Comparison of ENCODE assay signal across 21 cellular contexts in the genomic region with DNA sequence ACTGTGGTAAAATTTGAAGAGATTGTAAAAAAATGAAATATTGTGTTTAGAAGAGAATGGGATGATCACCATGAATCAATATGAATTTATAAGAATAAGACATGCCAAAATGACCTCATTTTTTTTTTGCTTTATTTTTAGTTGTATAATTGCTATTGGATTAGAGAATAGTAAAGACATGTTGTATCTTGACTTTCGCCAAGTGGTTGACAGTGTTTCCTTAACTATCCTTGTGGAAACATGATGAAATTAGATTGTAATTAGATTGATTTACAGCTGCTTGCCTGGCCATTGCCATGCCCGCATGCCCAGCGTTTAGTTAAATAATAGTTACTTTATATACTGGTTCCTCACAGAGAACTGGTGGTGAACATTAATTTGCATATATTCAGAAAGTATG.
DNase-seq lines count a peak whose midpoint lies in the region; ATAC-seq, FAIRE-seq and TF ChIP-seq lines count a peak whose summit lies in the region.
"Had no signal": no experiment of that assay in that cellular context is flagged by ENCODE, and none has a peak within 500 bp of the region (broad histone marks: within the 10 kb centered on the region; RNA-seq: fewer than 3 reads in every experiment).

No MANE protein-coding gene starts in this region.

- no peak overlapping the region for H2AFZ ChIP-seq in mammary epithelial cell (ENCODE audit: low read depth, low read length)
- H2AFZ ChIP-seq: GM23248 had no signal

- no peaks in the 10 kb centered on the region for H4K20me1 ChIP-seq in mammary epithelial cell (ENCODE audit: insufficient read depth, low read length)
- H4K20me1 ChIP-seq: BLaER1 had no signal

- H3K9me3 ChIP-seq in mammary epithelial cell (replicated peaks; ENCODE audit: insufficient read depth, low read length) (no peaks in the 10 kb centered on the region), breast epithelium (no peaks in the 10 kb centered on the region)
- H3K9me3 ChIP-seq: BLaER1 had no signal

- no peaks in the 10 kb centered on the region for H3K36me3 ChIP-seq in mammary epithelial cell (ENCODE audit: insufficient read depth, low read length)
- no peaks in the 10 kb centered on the region for H3K36me3 ChIP-seq in breast epithelium

- TF ChIP-seq CTCF in mammary epithelial cell (conservative IDR thresholded peaks at IDR 0.05 in 1 of 2, IDR thresholded peaks at IDR 0.05 in 1 of 2; ENCODE audit: extremely low read depth in 1 of 2, insufficient read depth in 1 of 2, low read depth in 1 of 2, low read length in 2 of 2) (no peak), breast epithelium (IDR thresholded peaks at IDR 0.05) (no peak), RWPE1 (conservative IDR thresholded peaks at IDR 0.05; ENCODE audit: low read depth) (no peak)

- H3K79me2 ChIP-seq in mammary epithelial cell (ENCODE audit: insufficient read depth, low read length): peaks cover 14% of the 10 kb centered on the region

- ATAC-seq in GM18867 (IDR thresholded peaks at IDR 0.05; ENCODE audit: unreplicated experiment): no peak
- ATAC-seq: T-cell had no signal

- H3K4me3 ChIP-seq in mammary epithelial cell (replicated peaks in 1 of 3; ENCODE audit: insufficient read depth in 1 of 3, low read depth in 2 of 3, low read length in 3 of 3) (no peak overlapping the region), breast epithelium (no peak overlapping the region)
- H3K4me3 ChIP-seq: BLaER1, GM23248 had no signal

- in situ Hi-C loops in mammary epithelial cell (cut with MboI; ENCODE audit: low sequenced_read_pairs in 2 of 2): no loop called here

- intact Hi-C loops in mammary epithelial cell (cut with micrococcal nuclease): no loop called here
- intact Hi-C loops in breast epithelium (cut with DNase I; ENCODE audit: low total_unique reads): no loop called here

- DNase-seq in mammary epithelial cell (peak; percentile 68), breast epithelium (ENCODE audit: low spot score in 2 of 2) (no peak), RWPE1 (ENCODE audit: low spot score) (peak; percentile 42), epithelial cell of prostate (ENCODE audit: low read depth, low spot score) (no peak), HTR-8/SVneo (ENCODE audit: insufficient read length, low spot score) (no peak), cerebellar nuclear complex (lab: John Stamatoyannopoulos, UW) (no peak)
- DNase-seq: CD4-positive, CD25-positive, alpha-beta regulatory T cell; DMS153; DND-41; GM23248; H9; HFFc6; MM.1S; NCI-H1048; NCI-H1436 treated with DMSO at 0.1 percent for 48 hours; NCI-H187 treated with DMSO at 0.1 percent for 48 hours; T-cell had no signal

- CTCF ChIA-PET in mammary epithelial cell (lab: Charles Lee; ENCODE audit: low non-redundant PET): no interaction called here
- CTCF ChIA-PET in RWPE1 (lab: Yijun Ruan, JAX): no interaction called here

- TF ChIP-seq POLR2A in breast epithelium (IDR thresholded peaks at IDR 0.05): no peak

- peaks cover 23% of the 10 kb centered on the region for H3K4me1 ChIP-seq in mammary epithelial cell (ENCODE audit: insufficient read depth, low read length)
- H3K4me1 ChIP-seq in breast epithelium: no peaks in the 10 kb centered on the region
- H3K4me1 ChIP-seq: BLaER1 had no signal

- no peaks in the 10 kb centered on the region for H3K27me3 ChIP-seq in mammary epithelial cell (ENCODE audit: insufficient read depth, low read length)
- no peaks in the 10 kb centered on the region for H3K27me3 ChIP-seq in breast epithelium
- H3K27me3 ChIP-seq: BLaER1 had no signal

- peak overlapping the region; percentile 22 for H3K27ac ChIP-seq in mammary epithelial cell (ENCODE audit: insufficient read depth, low read depth, low read length)
- no peak overlapping the region for H3K27ac ChIP-seq in breast epithelium
- H3K27ac ChIP-seq in RWPE1: no peak overlapping the region
- peak overlapping the region; percentile 54 for H3K27ac ChIP-seq in epithelial cell of prostate
- H3K27ac ChIP-seq: BLaER1, GM23248, KMS-11 had no signal

- no TSS peak for BruUV-seq in mammary epithelial cell (replicated peaks; lab: Mats Ljungman, UMichigan)

- WGBS in mammary epithelial cell (ENCODE audit: low coverage, missing lambda C conversion rate): 64% methylated on average over 3 of the region's 3 CpGs

- H3K4me2 ChIP-seq in mammary epithelial cell (ENCODE audit: insufficient read depth, low read depth, low read length): peak overlapping the region; percentile 28
- H3K4me2 ChIP-seq: BLaER1, KMS-11 had no signal

- POLR2A ChIA-PET in RWPE1 (lab: Yijun Ruan, JAX; ENCODE audit: low non-redundant PET): no interaction called here

- no peak overlapping the region for H3K9ac ChIP-seq in mammary epithelial cell (ENCODE audit: insufficient read depth, low read length)
- H3K9ac ChIP-seq: BLaER1, GM23248, KMS-11 had no signal

- FAIRE-seq in HTR-8/SVneo (lab: Jason Lieb, UNC): no peak
- FAIRE-seq: RCC 7860 had no signal

- dilution Hi-C loops in mammary epithelial cell (cut with HindIII; ENCODE audit: low sequenced_read_pairs): no loop called here

Comparison
In these comparisons a context has a peak if more than half of its experiments do, and no peak if none do; other contexts are left out.
1. DNase-seq: peak in mammary epithelial cell (single experiment) and RWPE1 (single experiment); none in breast epithelium (0 of 2), epithelial cell of prostate (single experiment), HTR-8/SVneo (single experiment) and cerebellar nuclear complex (0 of 2).
2. H3K27ac ChIP-seq: peak in mammary epithelial cell (single experiment) and epithelial cell of prostate (single experiment); none in breast epithelium (0 of 2) and RWPE1 (single experiment).